Comparison of ENCODE assay signal across 1 cellular context in the genomic region with DNA sequence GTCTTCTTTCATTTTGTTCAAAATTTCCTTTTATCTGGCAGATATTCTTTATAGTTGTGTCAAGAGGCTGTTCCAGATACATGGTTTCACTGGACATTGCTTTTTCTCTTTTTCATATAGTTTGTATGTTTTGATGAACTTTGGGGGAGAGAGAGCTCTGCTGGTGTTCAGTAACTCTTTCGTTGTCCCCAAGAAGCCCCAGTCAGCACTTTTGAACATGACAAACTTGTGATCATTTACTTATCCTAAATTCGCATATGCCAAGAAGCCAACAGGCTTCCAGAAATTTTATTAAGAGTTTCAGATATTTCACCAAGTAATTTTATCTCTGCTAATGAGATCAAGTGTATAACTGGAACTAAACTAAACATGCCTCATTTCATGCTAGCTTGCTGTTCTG.
TF ChIP-seq lines count a peak whose summit lies in the region.

No MANE protein-coding gene starts in this region.

TF ChIP-seq in neural cell, 6 proteins besides CTCF, POLR2A, EP300 and RAD21 (continued from another document):
- TF ChIP-seq, protein P1, sequence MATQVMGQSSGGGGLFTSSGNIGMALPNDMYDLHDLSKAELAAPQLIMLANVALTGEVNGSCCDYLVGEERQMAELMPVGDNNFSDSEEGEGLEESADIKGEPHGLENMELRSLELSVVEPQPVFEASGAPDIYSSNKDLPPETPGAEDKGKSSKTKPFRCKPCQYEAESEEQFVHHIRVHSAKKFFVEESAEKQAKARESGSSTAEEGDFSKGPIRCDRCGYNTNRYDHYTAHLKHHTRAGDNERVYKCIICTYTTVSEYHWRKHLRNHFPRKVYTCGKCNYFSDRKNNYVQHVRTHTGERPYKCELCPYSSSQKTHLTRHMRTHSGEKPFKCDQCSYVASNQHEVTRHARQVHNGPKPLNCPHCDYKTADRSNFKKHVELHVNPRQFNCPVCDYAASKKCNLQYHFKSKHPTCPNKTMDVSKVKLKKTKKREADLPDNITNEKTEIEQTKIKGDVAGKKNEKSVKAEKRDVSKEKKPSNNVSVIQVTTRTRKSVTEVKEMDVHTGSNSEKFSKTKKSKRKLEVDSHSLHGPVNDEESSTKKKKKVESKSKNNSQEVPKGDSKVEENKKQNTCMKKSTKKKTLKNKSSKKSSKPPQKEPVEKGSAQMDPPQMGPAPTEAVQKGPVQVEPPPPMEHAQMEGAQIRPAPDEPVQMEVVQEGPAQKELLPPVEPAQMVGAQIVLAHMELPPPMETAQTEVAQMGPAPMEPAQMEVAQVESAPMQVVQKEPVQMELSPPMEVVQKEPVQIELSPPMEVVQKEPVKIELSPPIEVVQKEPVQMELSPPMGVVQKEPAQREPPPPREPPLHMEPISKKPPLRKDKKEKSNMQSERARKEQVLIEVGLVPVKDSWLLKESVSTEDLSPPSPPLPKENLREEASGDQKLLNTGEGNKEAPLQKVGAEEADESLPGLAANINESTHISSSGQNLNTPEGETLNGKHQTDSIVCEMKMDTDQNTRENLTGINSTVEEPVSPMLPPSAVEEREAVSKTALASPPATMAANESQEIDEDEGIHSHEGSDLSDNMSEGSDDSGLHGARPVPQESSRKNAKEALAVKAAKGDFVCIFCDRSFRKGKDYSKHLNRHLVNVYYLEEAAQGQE (IDR thresholded peaks at IDR 0.05; ENCODE audit: borderline replicate concordance): no peak
- no peak for TF ChIP-seq TAF1 (IDR thresholded peaks at IDR 0.05; ENCODE audit: low read depth)
- TF ChIP-seq SMC3 (conservative IDR thresholded peaks at IDR 0.05; ENCODE audit: poor library complexity): no peak
- TF ChIP-seq POLR2AphosphoS5 (IDR thresholded peaks at IDR 0.05): no peak
TF ChIP-seq in neural cell: peak in this region for 0.
